ENCODE assay signal across 8 cellular contexts in the genomic region with DNA sequence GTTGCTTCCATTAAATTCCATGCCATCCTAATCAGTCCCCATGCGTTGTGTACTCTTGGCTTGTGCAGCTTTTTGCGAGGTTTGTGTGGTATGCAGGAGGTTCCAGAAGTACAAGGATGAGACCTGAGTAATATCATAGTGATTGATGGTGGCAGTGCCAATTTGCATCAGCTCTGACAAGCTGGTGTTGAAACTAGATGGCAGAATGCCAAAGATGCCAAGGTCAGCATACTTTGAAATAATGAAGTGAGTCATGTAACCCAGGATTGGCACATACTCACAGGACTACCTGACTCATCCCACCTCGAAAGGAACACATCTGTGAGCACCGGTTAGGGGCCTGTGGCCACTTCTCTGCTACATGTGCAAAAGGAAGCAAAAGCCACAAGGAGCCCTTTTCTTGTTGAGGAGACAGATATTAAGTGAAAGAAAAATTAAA. TPM values are rescaled to one million over a fixed set of nuclear protein-coding genes. Genes with fewer than 3 reads are reported as not detected.
DNase-seq lines count a peak whose midpoint lies in the region; ATAC-seq and TF ChIP-seq lines count a peak whose summit lies in the region.

No MANE protein-coding gene starts in this region.

- no peak overlapping the region for H2AFZ ChIP-seq in HCT116 (ENCODE audit: low read depth, low read length, poor library complexity, severe bottlenecking)
- no peak overlapping the region for H2AFZ ChIP-seq in neural progenitor cell (replicated peaks)

- H4K20me1 ChIP-seq in HCT116 (ENCODE audit: insufficient read depth) (no peaks in the 10 kb centered on the region), neural progenitor cell (ENCODE audit: low read depth) (peaks cover 4% of the 10 kb centered on the region)

- no peaks in the 10 kb centered on the region for H3K9me2 ChIP-seq in HCT116 (ENCODE audit: insufficient read depth)

- H3K36me3 ChIP-seq in HCT116 (ENCODE audit: control insufficient read depth in 1 of 2, insufficient read depth in 2 of 2, low read length in 2 of 2) (no peaks in the 10 kb centered on the region), MG63 (no peaks in the 10 kb centered on the region), neutrophil (no peaks in the 10 kb centered on the region), neural progenitor cell (no peaks in the 10 kb centered on the region)

- POLR2A ChIA-PET in HCT116 (lab: Charles Lee), result no interaction called here

- H3K4me3 Mint-ChIP-seq in neural progenitor cell, result no peak overlapping the region

- CTCF ChIA-PET in HCT116 (lab: Charles Lee), result no interaction called here

- H3K4me1 Mint-ChIP-seq in neural progenitor cell, result no peaks in the 10 kb centered on the region

- no peaks in the 10 kb centered on the region for H3K36me3 Mint-ChIP-seq in neural progenitor cell

- H3K9me3 ChIP-seq in HCT116 (ENCODE audit: control insufficient read depth in 1 of 2, insufficient read depth in 1 of 2, low read depth in 1 of 2, low read length in 2 of 2) (no peaks in the 10 kb centered on the region), MG63 (no peaks in the 10 kb centered on the region), neutrophil (no peaks in the 10 kb centered on the region), neural progenitor cell (ENCODE audit: low read depth) (no peaks in the 10 kb centered on the region)

- H3K9me3 Mint-ChIP-seq in neural progenitor cell, result no peaks in the 10 kb centered on the region

- H3K27me3 Mint-ChIP-seq in neural progenitor cell (ENCODE audit: insufficient read depth, low read depth), result no peaks in the 10 kb centered on the region

- peak; percentile 37 for DNase-seq in GM03348 (ENCODE audit: low spot score)
- DNase-seq in HCT116 (ENCODE audit: low read depth, low spot score), result peak; percentile 95
- peak; percentile 68 for DNase-seq in MG63
- peak; percentile 38 for DNase-seq in dedifferentiated amniotic fluid mesenchymal stem cell (ENCODE audit: extremely low spot score)
- DNase-seq in ureter (ENCODE audit: low spot score), result peak; percentile 72
- no peak for DNase-seq in neural progenitor cell (ENCODE audit: low spot score)

- no peaks in the 10 kb centered on the region for H3F3A ChIP-seq in neural progenitor cell (ENCODE audit: low read depth)

- H3K9ac ChIP-seq in HCT116 (ENCODE audit: low read length) (no peak overlapping the region), neural progenitor cell (no peak overlapping the region)

- H3K79me2 ChIP-seq in HCT116 (ENCODE audit: insufficient read depth, low read length), result no peaks in the 10 kb centered on the region
- H3K79me2 ChIP-seq in neural progenitor cell (ENCODE audit: low read depth), result peaks cover 37% of the 10 kb centered on the region

- H3K27ac ChIP-seq in HCT116 (ENCODE audit: low read depth, low read length) (no peak overlapping the region), neutrophil (peak overlapping the region; percentile 89), neural progenitor cell (no peak overlapping the region)

- TF ChIP-seq POLR2A in HCT116 (IDR thresholded peaks at IDR 0.05; ENCODE audit: borderline replicate concordance, extremely low read depth, insufficient read depth, insufficient read length), result no peak

- H3K27me3 ChIP-seq in HCT116 (ENCODE audit: insufficient read depth, low read length) (no peaks in the 10 kb centered on the region), MG63 (no peaks in the 10 kb centered on the region), neutrophil (no peaks in the 10 kb centered on the region), neural progenitor cell (no peaks in the 10 kb centered on the region)

- RAD21 ChIA-PET in HCT116 (lab: Charles Lee; ENCODE audit: low non-redundant PET in 1 of 2, low total read pairs in 2 of 2, uncharacterized antibody in 2 of 2, unreplicated experiment in 2 of 2), result no interaction called here

- TF ChIP-seq CTCF in HCT116 (IDR thresholded peaks at IDR 0.05 in 2 of 3, conservative IDR thresholded peaks at IDR 0.05 in 1 of 3; ENCODE audit: borderline replicate concordance in 1 of 3, insufficient read depth in 1 of 3, low read depth in 2 of 3, low read length in 2 of 3) (no peak), neutrophil (IDR thresholded peaks at IDR 0.05) (no peak), neural progenitor cell (IDR thresholded peaks at IDR 0.05) (no peak)

- intact Hi-C loops in HCT116 (cut with micrococcal nuclease), result loop anchor here (2.0 to 5.0 kb wide), 2 partner anchors 14 to 133 kb away; a partner anchor contains a TSS

- H3K4me1 ChIP-seq in HCT116 (ENCODE audit: control insufficient read depth in 1 of 2, insufficient read depth in 2 of 2, low read length in 2 of 2) (peaks cover 15 to 20% of the 10 kb centered on the region in 2 experiments), neutrophil (ENCODE audit: control insufficient read depth in 1 of 2, insufficient read depth in 1 of 2, low read depth in 1 of 2, low read length in 1 of 2) (peaks cover 37 to 61% of the 10 kb centered on the region in 2 experiments), neural progenitor cell (peaks cover 12% of the 10 kb centered on the region)

- BruUV-seq in HCT116 (replicated peaks; lab: Mats Ljungman, UMichigan), result no TSS peak

- peak; percentile 96 for ATAC-seq in HCT116
- ATAC-seq in activated CD4-positive, CD25-positive, alpha-beta regulatory T cell treated with anti-CD3 and anti-CD28 coated beads, Interleukin-2, amount 50 U/mL, for 24 hours, result peak; percentile 86 to 90

- H3K4me2 ChIP-seq in HCT116 (ENCODE audit: low read length) (peak overlapping the region; percentile 57), neural progenitor cell (no peak overlapping the region)

- no peak; the same call in 1 of the 2 replicates for TF ChIP-seq RAD21 in HCT116 (IDR thresholded peaks at IDR 0.05; ENCODE audit: low read depth)

- H3K4me3 ChIP-seq in HCT116 (replicated peaks in 1 of 2; ENCODE audit: low read depth in 1 of 2, low read length in 2 of 2), result no peak overlapping the region
- H3K4me3 ChIP-seq in MG63, result no peak overlapping the region
- peak overlapping the region; percentile 5 to 29 for H3K4me3 ChIP-seq in neutrophil (ENCODE audit: low read depth in 1 of 2, low read length in 1 of 2)
- H3K4me3 ChIP-seq in neural progenitor cell, result no peak overlapping the region

- no peak overlapping the region for H3K27ac Mint-ChIP-seq in neural progenitor cell

TF ChIP-seq in HCT116, 20 proteins besides CTCF, POLR2A, EP300 and RAD21 (continues in another document):
- TF ChIP-seq YY1 (IDR thresholded peaks at IDR 0.05; ENCODE audit: extremely low read depth, insufficient replicate concordance, low read depth, low read length) (no peak), EGR1 (IDR thresholded peaks at IDR 0.05; ENCODE audit: low read depth) (no peak), SP1 (IDR thresholded peaks at IDR 0.05; ENCODE audit: low read depth) (peak; percentile 92), EZH2 (IDR thresholded peaks at IDR 0.05) (no peak), EZH2phosphoT487 (IDR thresholded peaks at IDR 0.05; ENCODE audit: borderline replicate concordance) (no peak), CBX3 (IDR thresholded peaks at IDR 0.05; ENCODE audit: low read depth) (peak; percentile 88), ZFX (IDR thresholded peaks at IDR 0.05) (no peak), SIN3A (IDR thresholded peaks at IDR 0.05; ENCODE audit: low read depth) (peak; percentile 94), TCF7L2 (IDR thresholded peaks at IDR 0.05; ENCODE audit: borderline replicate concordance, extremely low read depth, insufficient read depth, insufficient read length) (peak; percentile 92), SRF (IDR thresholded peaks at IDR 0.05; ENCODE audit: low read depth) (peak; percentile 78)
- TF ChIP-seq, protein P1, sequence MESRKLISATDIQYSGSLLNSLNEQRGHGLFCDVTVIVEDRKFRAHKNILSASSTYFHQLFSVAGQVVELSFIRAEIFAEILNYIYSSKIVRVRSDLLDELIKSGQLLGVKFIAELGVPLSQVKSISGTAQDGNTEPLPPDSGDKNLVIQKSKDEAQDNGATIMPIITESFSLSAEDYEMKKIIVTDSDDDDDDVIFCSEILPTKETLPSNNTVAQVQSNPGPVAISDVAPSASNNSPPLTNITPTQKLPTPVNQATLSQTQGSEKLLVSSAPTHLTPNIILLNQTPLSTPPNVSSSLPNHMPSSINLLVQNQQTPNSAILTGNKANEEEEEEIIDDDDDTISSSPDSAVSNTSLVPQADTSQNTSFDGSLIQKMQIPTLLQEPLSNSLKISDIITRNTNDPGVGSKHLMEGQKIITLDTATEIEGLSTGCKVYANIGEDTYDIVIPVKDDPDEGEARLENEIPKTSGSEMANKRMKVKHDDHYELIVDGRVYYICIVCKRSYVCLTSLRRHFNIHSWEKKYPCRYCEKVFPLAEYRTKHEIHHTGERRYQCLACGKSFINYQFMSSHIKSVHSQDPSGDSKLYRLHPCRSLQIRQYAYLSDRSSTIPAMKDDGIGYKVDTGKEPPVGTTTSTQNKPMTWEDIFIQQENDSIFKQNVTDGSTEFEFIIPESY (IDR thresholded peaks at IDR 0.05; ENCODE audit: extremely low read depth, insufficient replicate concordance, low read length), result peak; percentile 62
- TF ChIP-seq, protein P2, sequence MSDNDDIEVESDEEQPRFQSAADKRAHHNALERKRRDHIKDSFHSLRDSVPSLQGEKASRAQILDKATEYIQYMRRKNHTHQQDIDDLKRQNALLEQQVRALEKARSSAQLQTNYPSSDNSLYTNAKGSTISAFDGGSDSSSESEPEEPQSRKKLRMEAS (IDR thresholded peaks at IDR 0.05), result peak; percentile 83

RNA-seq across cellular contexts. Expression of a gene that starts 14.3 kb away (rescaled TPM):
- total RNA-seq in HCT116 (2021; ENCODE audit: unreplicated experiment) (3.7 TPM), ureter (40.2 TPM), neural progenitor cell (ENCODE audit: low replicate concordance) (11.4 and 21.6 TPM in 2 replicates)
- 0.90 and 1.1 TPM in 2 replicates for polyA plus RNA-seq in HCT116 (2012)
- total RNA-seq in MG63 (2014; rRNA removed; shearing (Covaris generic); ENCODE audit: low replicate concordance), result 5.6 and 10.8 TPM in 2 replicates

RNA-seq across cellular contexts. Expression of a gene that starts 42.5 kb away (rescaled TPM):
- total RNA-seq in HCT116 (2021; ENCODE audit: unreplicated experiment), result not detected
- polyA plus RNA-seq in HCT116 (2012), result 0.05 TPM in 1 of 2 replicates, not detected in the other
- total RNA-seq in MG63 (2014; rRNA removed; shearing (Covaris generic); ENCODE audit: low replicate concordance), result not detected in 2 replicates
- total RNA-seq in ureter, result not detected
- not detected in 2 replicates for total RNA-seq in neural progenitor cell (ENCODE audit: low replicate concordance)

Comparison
In these comparisons a context has a peak if more than half of its experiments do, and no peak if none do; other contexts are left out.
1. H3K4me3 ChIP-seq: peak in neutrophil (2 of 2); none in HCT116 (0 of 2), MG63 (single experiment) and neural progenitor cell (single experiment).